36 cellular contexts compared by ENCODE assay signal in the genomic region with DNA sequence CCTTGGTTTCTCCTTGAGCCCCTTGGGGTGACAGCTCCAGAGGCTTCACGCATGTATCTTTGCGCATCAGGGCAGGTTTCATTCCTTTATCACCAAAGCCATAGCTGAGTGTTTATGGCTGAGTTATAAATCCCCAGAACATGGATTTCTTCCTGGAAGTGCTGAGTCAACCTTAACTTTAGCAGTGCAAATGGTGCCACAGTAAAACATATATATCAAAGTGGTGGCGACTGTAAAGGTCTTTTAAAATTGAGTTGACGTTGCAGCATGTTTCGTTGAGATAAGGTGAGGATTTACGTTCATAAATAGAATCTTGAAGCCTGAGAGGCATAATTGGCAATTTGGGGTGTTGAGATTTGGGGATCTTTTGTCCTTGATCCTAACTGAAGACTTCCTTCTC.
"Had no signal": no experiment of that assay in that cellular context is flagged by ENCODE, and none has a peak within 500 bp of the region (broad histone marks: within the 10 kb centered on the region; RNA-seq: fewer than 3 reads in every experiment).

No MANE protein-coding gene starts in this region.

- DNase-seq: Karpas-422, Kasumi-1, MG63, MM.1S, MV-4-11, NCI-H1048, NCI-H1092, NCI-H1092 treated with DMSO at 0.1 percent for 48 hours, NCI-H1105, NCI-H1105 treated with DMSO at 0.1 percent for 48 hours, NCI-H1417, NCI-H1417 treated with DMSO at 0.1 percent for 48 hours, NCI-H1436, NCI-H1436 treated with DMSO at 0.1 percent for 48 hours, NCI-H146, NCI-H1694, NCI-H1694 treated with DMSO at 0.1 percent for 48 hours, NCI-H187, NCI-H187 treated with DMSO at 0.1 percent for 48 hours, NCI-H1930, NCI-H2029, NCI-H2029 treated with DMSO at 0.1 percent for 48 hours, NCI-H2081, NCI-H2081 treated with DMSO at 0.1 percent for 48 hours, NCI-H2107, NCI-H2171, NCI-H2171 treated with DMSO at 0.1 percent for 48 hours, NCI-H2227 treated with DMSO at 0.1 percent for 48 hours, NCI-H226, NCI-H345, NCI-H446, NCI-H446 treated with DMSO at 0.1 percent for 48 hours, NCI-H510A, NCI-H510A treated with DMSO at 0.1 percent for 48 hours, NCI-H524, NCI-H524 treated with DMSO at 0.1 percent for 48 hours had no signal

- H3K36me3 ChIP-seq: MG63 had no signal

- H3K27me3 ChIP-seq: MG63 had no signal

- H3K4me3 ChIP-seq: MG63 had no signal

- H3K9me3 ChIP-seq: MG63 had no signal
